13 cellular contexts compared by ENCODE assay signal in the genomic region with DNA sequence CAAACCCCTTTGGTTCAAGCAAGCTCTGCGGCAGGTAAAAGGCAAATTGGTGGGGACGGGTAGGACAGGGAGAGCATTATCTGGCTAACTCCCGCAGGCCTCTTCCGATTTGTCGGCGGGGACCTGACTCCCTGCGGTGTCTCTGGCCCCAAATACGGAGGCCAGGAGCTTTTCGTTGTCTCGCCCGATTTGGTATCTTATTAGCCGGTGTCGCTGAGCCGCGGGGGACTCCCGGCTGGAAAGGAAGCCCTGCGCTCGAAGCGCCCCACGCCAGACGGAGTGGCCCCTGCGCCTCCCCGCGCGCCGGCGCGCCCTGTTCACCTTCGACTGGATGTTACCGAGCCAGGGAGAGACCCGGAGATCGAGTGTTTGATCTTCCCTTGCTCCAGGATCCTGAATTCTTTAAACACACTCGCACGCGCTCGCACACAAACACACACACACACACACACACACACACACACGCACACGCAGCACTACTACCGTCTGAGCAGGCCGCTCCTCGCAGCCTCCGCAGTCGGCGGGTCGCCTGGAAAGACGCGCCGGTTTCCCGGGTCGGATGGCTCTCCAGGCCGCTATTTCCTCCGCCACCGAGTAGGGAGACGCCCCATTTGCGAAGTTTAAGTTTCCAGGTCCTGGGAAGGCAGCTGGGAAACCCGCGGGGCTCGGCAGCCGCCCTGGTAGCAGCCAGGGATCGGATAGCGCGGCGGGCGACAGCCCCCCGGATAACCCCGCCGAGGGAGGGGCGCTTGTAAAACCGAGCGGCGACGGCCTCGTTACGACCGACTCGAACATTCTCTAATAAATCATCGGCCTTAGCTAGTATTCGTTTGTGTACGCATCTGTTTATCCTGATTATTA. TPM values are rescaled to one million over a fixed set of nuclear protein-coding genes. Genes with fewer than 3 reads are reported as not detected.
DNase-seq lines count a peak whose midpoint lies in the region; ATAC-seq and TF ChIP-seq lines count a peak whose summit lies in the region.
"Had no signal": no experiment of that assay in that cellular context is flagged by ENCODE, and none has a peak within 500 bp of the region (broad histone marks: within the 10 kb centered on the region; RNA-seq: fewer than 3 reads in every experiment).

No MANE protein-coding gene starts in this region.

- H3K4me1 Mint-ChIP-seq in T-helper 1 cell treated with Interleukin-12 subunit alpha and Interleukin-12 subunit beta and Interleukin-4 antibody, amounts not matched to agents 30 μg/mL and 1 μg/mL, for 36 hours (ENCODE audit: low read depth), result peaks cover 15% of the 10 kb centered on the region
- peaks cover 17% of the 10 kb centered on the region for H3K4me1 Mint-ChIP-seq in T-helper 17 cell

- H3K4me3 Mint-ChIP-seq in T-helper 1 cell treated with Interleukin-12 subunit alpha and Interleukin-12 subunit beta and Interleukin-4 antibody, amounts not matched to agents 30 μg/mL and 1 μg/mL, for 36 hours, result peak overlapping the region; percentile 31
- peak overlapping the region; percentile 61 for H3K4me3 Mint-ChIP-seq in T-helper 17 cell

- H3K36me3 Mint-ChIP-seq in T-helper 1 cell treated with Interleukin-12 subunit alpha and Interleukin-12 subunit beta and Interleukin-4 antibody, amounts not matched to agents 30 μg/mL and 1 μg/mL, for 36 hours (ENCODE audit: low read depth), result peaks cover 7% of the 10 kb centered on the region
- no peaks in the 10 kb centered on the region for H3K36me3 Mint-ChIP-seq in T-helper 17 cell (ENCODE audit: low read depth)

- H3K9me3 ChIP-seq in T-helper 17 cell (ENCODE audit: control insufficient read depth, low read length, poor library complexity, severe bottlenecking), result no peaks in the 10 kb centered on the region
- H3K9me3 ChIP-seq in prostate gland, result no peaks in the 10 kb centered on the region
- H3K9me3 ChIP-seq: A549, heart right ventricle had no signal

- peak overlapping the region; percentile 97 to 98 for H3K27ac ChIP-seq in prostate gland
- H3K27ac ChIP-seq: A549, heart right ventricle had no signal

- intact Hi-C loops in prostate gland (cut with DNase I), result no loop called here

- no peak for DNase-seq in T-helper 1 cell
- DNase-seq in T-helper 17 cell, result no peak
- peak in 1 of 2 donors; percentile 46 for DNase-seq in foreskin fibroblast
- peak; percentile 40 for DNase-seq in prostate gland (ENCODE audit: low spot score)
- DNase-seq in NOMO-1 (lab: John Stamatoyannopoulos, UW; ENCODE audit: unreplicated experiment in 2 of 2), result no peak
- no peak for DNase-seq in NCI-H526 treated with DMSO at 0.1 percent for 48 hours (lab: John Stamatoyannopoulos, UW)
- DNase-seq: cerebellar nuclear complex, heart right ventricle, NCI-H1092 treated with DMSO at 0.1 percent for 48 hours had no signal

- H3K36me3 ChIP-seq in prostate gland, result no peaks in the 10 kb centered on the region
- H3K36me3 ChIP-seq: heart right ventricle had no signal

- H3K27me3 Mint-ChIP-seq in T-helper 1 cell treated with Interleukin-12 subunit alpha and Interleukin-12 subunit beta and Interleukin-4 antibody, amounts not matched to agents 30 μg/mL and 1 μg/mL, for 36 hours (ENCODE audit: low read depth), result peaks cover 100% of the 10 kb centered on the region
- peaks cover 73% of the 10 kb centered on the region for H3K27me3 Mint-ChIP-seq in T-helper 17 cell

- H3K27me3 ChIP-seq in prostate gland (replicated peaks; ENCODE audit: insufficient read depth), result no peaks in the 10 kb centered on the region

- peaks cover 5% of the 10 kb centered on the region for H3K4me1 ChIP-seq in prostate gland (replicated peaks)

- WGBS in prostate gland, result 1% methylated on average over 72 of the region's 79 CpGs

- TF ChIP-seq POLR2A in prostate gland (IDR thresholded peaks at IDR 0.05), result no peak

- H3K9me3 Mint-ChIP-seq in T-helper 1 cell treated with Interleukin-12 subunit alpha and Interleukin-12 subunit beta and Interleukin-4 antibody, amounts not matched to agents 30 μg/mL and 1 μg/mL, for 36 hours, result no peaks in the 10 kb centered on the region

- H3K4me3 ChIP-seq in foreskin fibroblast (ENCODE audit: low read depth in 1 of 2, low read length in 2 of 2) (peak overlapping the region; percentile 30 to 45), prostate gland (peak overlapping the region; percentile 55 to 63)
- H3K4me3 ChIP-seq: A549, heart right ventricle had no signal

- TF ChIP-seq CTCF in foreskin fibroblast (IDR thresholded peaks at IDR 0.05; ENCODE audit: low read depth, low read length), result no peak
- no peak for TF ChIP-seq CTCF in prostate gland (IDR thresholded peaks at IDR 0.05)

- ATAC-seq in T-helper 17 cell, result no peak
- ATAC-seq in GM21390 (IDR thresholded peaks at IDR 0.05; ENCODE audit: unreplicated experiment), result no peak
- ATAC-seq: A549, heart right ventricle had no signal

- peak overlapping the region; percentile 65 for H3K27ac Mint-ChIP-seq in T-helper 1 cell treated with Interleukin-12 subunit alpha and Interleukin-12 subunit beta and Interleukin-4 antibody, amounts not matched to agents 30 μg/mL and 1 μg/mL, for 36 hours
- H3K27ac Mint-ChIP-seq in T-helper 17 cell, result peak overlapping the region; percentile 66

RNA-seq across cellular contexts. Expression of a gene that starts 3.3 kb away (rescaled TPM):
- total RNA-seq in T-helper 17 cell, result not detected
- total RNA-seq in prostate gland, result 100 to 1,000 TPM in 1 of 2 donors, 10 to 100 TPM in 1; 56.7 to 243 TPM
- total RNA-seq: heart right ventricle, renal cortical epithelial cell had no signal

RNA-seq across cellular contexts. Expression of a gene that starts 4.0 kb away (rescaled TPM):
- total RNA-seq in T-helper 17 cell (not detected), prostate gland (100 to 1,000 TPM in 1 of 2 donors, 1 to 10 TPM in 1; 9.6 to 135 TPM)
- total RNA-seq: heart right ventricle, renal cortical epithelial cell had no signal

RNA-seq across cellular contexts. Expression of a gene that starts 9.5 kb away (rescaled TPM):
- total RNA-seq in T-helper 17 cell, result not detected
- 100 to 1,000 TPM in 1 of 2 donors, 10 to 100 TPM in 1; 78.7 to 249 TPM for total RNA-seq in prostate gland
- total RNA-seq: heart right ventricle had no signal

Comparison
In these comparisons a context has a peak if more than half of its experiments do, and no peak if none do; other contexts are left out.
1. RNA of a gene that starts 3.3 kb away (total RNA-seq): 56.7 to 243 TPM in prostate gland; not detected in T-helper 17 cell; every median in the first group is over 10 times any median in the second.
2. RNA of a gene that starts 4.0 kb away (total RNA-seq): 9.6 to 135 TPM in prostate gland; not detected in T-helper 17 cell; every median in the first group is over 10 times any median in the second.
3. RNA of a gene that starts 9.5 kb away (total RNA-seq): 78.7 to 249 TPM in prostate gland; not detected in T-helper 17 cell; every median in the first group is over 10 times any median in the second.